13 cellular contexts compared by ENCODE assay signal in genomic region chr2:178277741-178278197, GRCh38.
DNase-seq lines count a peak whose midpoint lies in the region; ATAC-seq and TF ChIP-seq lines count a peak whose summit lies in the region.
"Had no signal": no experiment of that assay in that cellular context is flagged by ENCODE, and none has a peak within 500 bp of the region (broad histone marks: within the 10 kb centered on the region; RNA-seq: fewer than 3 reads in every experiment).

No MANE protein-coding gene starts in this region.

- H3K4me3 ChIP-seq in skeletal muscle tissue (ENCODE audit: low read length in 3 of 3), result peak overlapping the region; percentile 13 to 41 (median 23)
- H3K4me3 ChIP-seq in aorta (ENCODE audit: low read length in 2 of 2), result no peak overlapping the region
- no peak overlapping the region for H3K4me3 ChIP-seq in vagina

- H3K36me3 ChIP-seq in skeletal muscle tissue (ENCODE audit: control insufficient read depth in 3 of 3, insufficient read depth in 3 of 3, low read length in 3 of 3) (no peaks in the 10 kb centered on the region), aorta (ENCODE audit: control insufficient read depth in 1 of 2, insufficient read depth in 2 of 2, low read length in 1 of 2) (no peaks in the 10 kb centered on the region), vagina (no peaks in the 10 kb centered on the region)

- H3K9ac ChIP-seq in skeletal muscle tissue (ENCODE audit: low read depth in 1 of 3, low read length in 3 of 3), result peak overlapping the region in 2 of 3 donors; percentile 40 to 47

- H3K4me1 ChIP-seq in skeletal muscle tissue (ENCODE audit: control insufficient read depth in 3 of 3, insufficient read depth in 3 of 3, low read length in 3 of 3) (peaks cover 11 to 25% (median 24%) of the 10 kb centered on the region in 3 donors), aorta (ENCODE audit: control insufficient read depth in 1 of 2, insufficient read depth in 2 of 2, low read length in 2 of 2) (no peaks in the 10 kb centered on the region), vagina (no peaks in the 10 kb centered on the region)

- DNase-seq in DMS 273 (lab: John Stamatoyannopoulos, UW; ENCODE audit: unreplicated experiment) (peak; percentile 41), DMS 273 treated with DMSO at 0.1 percent for 48 hours (lab: John Stamatoyannopoulos, UW) (no peak), amniotic epithelial cell (ENCODE audit: low read depth) (peak; percentile 81), kidney tubule cell (ENCODE audit: low spot score) (peak; percentile 13), aorta (no peak), vagina (ENCODE audit: extremely low spot score in 2 of 2) (no peak), COLO668 (lab: John Stamatoyannopoulos, UW; ENCODE audit: unreplicated experiment) (no peak)
- DNase-seq: activated CD4-positive, alpha-beta T cell treated with anti-CD3 and anti-CD28 coated beads, Interleukin-2, amount 50 U/mL, for 48 hours; NCI-H187; SHP77 treated with DMSO at 0.1 percent for 48 hours; substantia nigra had no signal

- no peak for ATAC-seq in aorta (ENCODE audit: low FRiP score)

- H3K9me3 ChIP-seq in skeletal muscle tissue (ENCODE audit: control insufficient read depth in 3 of 3, low read length in 3 of 3) (no peaks in the 10 kb centered on the region), aorta (ENCODE audit: control insufficient read depth, low read length) (no peaks in the 10 kb centered on the region), vagina (no peaks in the 10 kb centered on the region)

- 65 to 70% methylated on average over 6 of the region's 6 CpGs for WGBS in aorta, 2 donors

- H3K27me3 ChIP-seq in skeletal muscle tissue (ENCODE audit: control insufficient read depth in 3 of 3, insufficient read depth in 3 of 3, low read length in 3 of 3) (no peaks in the 10 kb centered on the region), aorta (ENCODE audit: control insufficient read depth in 1 of 2, insufficient read depth in 2 of 2, low read length in 1 of 2) (no peaks in the 10 kb centered on the region), vagina (no peaks in the 10 kb centered on the region)

- intact Hi-C loops in aorta (cut with DNase I), result loop anchor here (5.0 to 10.0 kb wide), 3 partner anchors 80 to 145 kb away; partner anchors contain the start of gene OSBPL6 (in 1 of the 2)
- intact Hi-C loops in vagina (cut with DNase I), result no loop called here

- TF ChIP-seq POLR2A in vagina (IDR thresholded peaks at IDR 0.05), result no peak

- H3K27ac ChIP-seq in skeletal muscle tissue (ENCODE audit: low read depth, low read length) (peak overlapping the region; percentile 3), aorta (ENCODE audit: low read depth in 1 of 2, low read length in 2 of 2) (no peak overlapping the region), vagina (no peak overlapping the region)
- H3K27ac ChIP-seq: 22Rv1 had no signal

- TF ChIP-seq CTCF in vagina (IDR thresholded peaks at IDR 0.05), result no peak

Comparison
In these comparisons a context has a peak if more than half of its experiments do, and no peak if none do; other contexts are left out.
1. DNase-seq: peak in DMS 273 (single experiment), amniotic epithelial cell (single experiment) and kidney tubule cell (single experiment); none in DMS 273 treated with DMSO at 0.1 percent for 48 hours (single experiment), aorta (0 of 2), vagina (0 of 2) and COLO668 (single experiment).
2. H3K4me3 ChIP-seq: peak in skeletal muscle tissue (3 of 3); none in aorta (0 of 2) and vagina (0 of 2).